In the genomic region with DNA sequence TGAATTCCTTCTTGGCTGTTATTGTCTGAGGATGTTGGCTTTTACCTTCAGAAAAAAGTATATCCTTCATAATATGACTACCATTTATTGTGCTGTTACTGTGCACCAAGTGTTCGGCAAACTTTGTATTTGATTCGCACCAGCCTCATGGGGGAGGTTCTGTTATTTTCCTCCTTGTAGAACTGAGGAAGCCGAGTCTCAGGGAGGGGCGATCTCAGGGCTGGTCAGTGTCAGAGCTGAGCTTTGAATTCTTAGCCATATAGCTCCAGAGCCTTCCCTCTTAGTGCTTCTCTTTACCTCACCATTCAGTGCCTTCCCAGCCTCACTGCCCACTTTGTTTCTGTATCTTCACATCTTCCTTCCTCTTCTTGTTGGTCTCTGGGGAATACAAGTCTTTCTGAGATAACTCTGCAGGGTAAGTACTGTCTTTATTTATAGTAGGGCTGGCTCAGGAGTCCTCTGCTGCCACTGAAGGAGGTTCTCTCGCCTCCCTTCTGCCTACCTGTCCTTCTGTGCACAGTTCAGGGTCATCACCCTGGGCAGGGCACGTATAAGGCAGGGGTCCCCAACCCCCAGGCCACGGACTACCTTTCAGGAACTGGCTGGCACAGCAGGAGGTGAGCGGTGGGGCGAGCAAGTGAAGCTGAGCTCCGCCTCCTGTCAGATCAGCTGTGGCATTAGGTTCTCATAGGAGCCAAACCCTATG, we compare ENCODE assay signal across 10 cellular contexts. TPM values are rescaled to one million over a fixed set of nuclear protein-coding genes. Genes with fewer than 3 reads are reported as not detected.
DNase-seq lines count a peak whose midpoint lies in the region; ATAC-seq, FAIRE-seq and TF ChIP-seq lines count a peak whose summit lies in the region.
"Had no signal": no experiment of that assay in that cellular context is flagged by ENCODE, and none has a peak within 500 bp of the region (broad histone marks: within the 10 kb centered on the region; RNA-seq: fewer than 3 reads in every experiment).

No MANE protein-coding gene starts in this region.

- no peaks in the 10 kb centered on the region for H3K36me3 Mint-ChIP-seq in immature natural killer cell
- H3K36me3 Mint-ChIP-seq in glutamatergic neuron (ENCODE audit: unreplicated experiment) = no peaks in the 10 kb centered on the region
- no peaks in the 10 kb centered on the region for H3K36me3 Mint-ChIP-seq in activated CD4-positive, alpha-beta T cell treated with anti-CD3 and anti-CD28 coated beads for 36 hours (ENCODE audit: low read depth)

- H3K4me3 Mint-ChIP-seq in immature natural killer cell (peak overlapping the region in 2 of 5 donors; percentile 12 to 47), glutamatergic neuron (ENCODE audit: unreplicated experiment) (no peak overlapping the region)
- H3K4me3 Mint-ChIP-seq in activated CD4-positive, alpha-beta T cell treated with anti-CD3 and anti-CD28 coated beads for 36 hours = no peak overlapping the region

- H3K27me3 Mint-ChIP-seq in immature natural killer cell (ENCODE audit: low read depth in 3 of 3) = no peaks in the 10 kb centered on the region
- peaks cover 2% of the 10 kb centered on the region for H3K27me3 Mint-ChIP-seq in glutamatergic neuron (ENCODE audit: unreplicated experiment)
- no peaks in the 10 kb centered on the region for H3K27me3 Mint-ChIP-seq in activated CD4-positive, alpha-beta T cell treated with anti-CD3 and anti-CD28 coated beads for 36 hours

- peak; percentile 55 for ATAC-seq in GM18858 (IDR thresholded peaks at IDR 0.05; ENCODE audit: unreplicated experiment)
- peak; percentile 67 for ATAC-seq in GM21576 (IDR thresholded peaks at IDR 0.05; ENCODE audit: unreplicated experiment)
- peak; percentile 70 for ATAC-seq in HG03432 (IDR thresholded peaks at IDR 0.05; ENCODE audit: unreplicated experiment)
- no peak for ATAC-seq in activated CD4-positive, alpha-beta T cell treated with anti-CD3 and anti-CD28 coated beads for 36 hours

- intact Hi-C loops in activated CD4-positive, alpha-beta T cell treated with anti-CD3 and anti-CD28 coated beads for 36 hours (cut with DNase I, micrococcal nuclease) = no loop called here

- CTCF ChIA-PET in activated CD4-positive, alpha-beta T cell treated with anti-CD3 and anti-CD28 coated beads for 36 hours (lab: Charles Lee) = interaction anchor here (0.6 to 0.9 kb wide), 4 partner anchors 24 to 1680 kb away, joined by 3 read pairs; no protein-coding TSS in a partner anchor

- no peak for TF ChIP-seq CTCF in glutamatergic neuron (IDR thresholded peaks at IDR 0.05; ENCODE audit: partially characterized antibody, unreplicated experiment)

- TF ChIP-seq POLR2A in H54 (IDR thresholded peaks at IDR 0.05; ENCODE audit: low read depth, low read length) = no peak

- H3K4me1 Mint-ChIP-seq in immature natural killer cell = peaks cover 70 to 90% of the 10 kb centered on the region in 2 donors
- peaks cover 16% of the 10 kb centered on the region for H3K4me1 Mint-ChIP-seq in glutamatergic neuron (ENCODE audit: low read depth, unreplicated experiment)
- H3K4me1 Mint-ChIP-seq in activated CD4-positive, alpha-beta T cell treated with anti-CD3 and anti-CD28 coated beads for 36 hours = peaks cover 38% of the 10 kb centered on the region

- H3K9me3 Mint-ChIP-seq in immature natural killer cell (no peaks in the 10 kb centered on the region), glutamatergic neuron (ENCODE audit: unreplicated experiment) (no peaks in the 10 kb centered on the region)
- no peaks in the 10 kb centered on the region for H3K9me3 Mint-ChIP-seq in activated CD4-positive, alpha-beta T cell treated with anti-CD3 and anti-CD28 coated beads for 36 hours (ENCODE audit: low read depth)

- FAIRE-seq in H54 (lab: Jason Lieb, UNC) = no peak

- H3K27ac Mint-ChIP-seq in immature natural killer cell = peak overlapping the region in 4 of 6 donors; percentile 41 to 76 (median 62)
- H3K27ac Mint-ChIP-seq in glutamatergic neuron (ENCODE audit: unreplicated experiment) = no peak overlapping the region
- H3K27ac Mint-ChIP-seq in activated CD4-positive, alpha-beta T cell treated with anti-CD3 and anti-CD28 coated beads for 36 hours = no peak overlapping the region

- DNase-seq in immature natural killer cell (no peak), H54 (ENCODE audit: insufficient read length, low spot score) (no peak), glutamatergic neuron (no peak), NCI-H146 treated with DMSO at 0.1 percent for 48 hours (lab: John Stamatoyannopoulos, UW; ENCODE audit: unreplicated experiment) (no peak)
- DNase-seq in activated CD4-positive, alpha-beta T cell treated with anti-CD3 and anti-CD28 coated beads for 36 hours = no peak
- DNase-seq: erythroblast, NCI-H510A treated with DMSO at 0.1 percent for 48 hours had no signal

- POLR2A ChIA-PET in activated CD4-positive, alpha-beta T cell treated with anti-CD3 and anti-CD28 coated beads for 36 hours (lab: Charles Lee) = no interaction called here

RNA-seq across cellular contexts. Expression of a gene that starts 48.4 kb away (rescaled TPM):
- polyA plus RNA-seq in immature natural killer cell = 10 to 100 TPM; 10.4 to 42.8 (median 24.7) TPM
- 4.8 TPM for total RNA-seq in glutamatergic neuron (ENCODE audit: unreplicated experiment)
- total RNA-seq in activated CD4-positive, alpha-beta T cell treated with anti-CD3 and anti-CD28 coated beads for 36 hours = 10 to 100 TPM; 29.9 to 49.1 TPM

Comparison
In these comparisons a context has a peak if more than half of its experiments do, and no peak if none do; other contexts are left out.
1. H3K27ac Mint-ChIP-seq: peak in immature natural killer cell (4 of 6); none in glutamatergic neuron (single experiment) and activated CD4-positive, alpha-beta T cell treated with anti-CD3 and anti-CD28 coated beads for 36 hours (single experiment).